Comparison of ENCODE assay signal across 20 cellular contexts in genomic region chr3:43005253-43005652, GRCh38. TPM values are rescaled to one million over a fixed set of nuclear protein-coding genes. Genes with fewer than 3 reads are reported as not detected.
A peak's percentile ranks its signal among the peaks of the same experiment; 100 is the strongest.
DNase-seq lines count a peak whose midpoint lies in the region; ATAC-seq, FAIRE-seq and TF ChIP-seq lines count a peak whose summit lies in the region.
"Had no signal": no experiment of that assay in that cellular context is flagged by ENCODE, and none has a peak within 500 bp of the region (broad histone marks: within the 10 kb centered on the region; RNA-seq: fewer than 3 reads in every experiment).

No MANE protein-coding gene starts in this region.

- no peak overlapping the region for H3K27ac ChIP-seq in RWPE2 (ENCODE audit: poor library complexity, severe bottlenecking)
- no peak overlapping the region for H3K27ac ChIP-seq in substantia nigra (ENCODE audit: low read depth, low read length, poor library complexity, severe bottlenecking)

- H3K9me3 ChIP-seq in RWPE2 (ENCODE audit: severe bottlenecking) = no peaks in the 10 kb centered on the region
- H3K9me3 ChIP-seq: Caco-2 had no signal

- DNase-seq in M059J (ENCODE audit: low read depth) = peak; percentile 23
- no peak for DNase-seq in RWPE2 (ENCODE audit: low spot score)
- DNase-seq in bronchial epithelial cell (ENCODE audit: low read depth) = peak; percentile 5
- DNase-seq in kidney tubule cell (ENCODE audit: low spot score) = peak; percentile 29
- no peak for DNase-seq in EL
- DNase-seq in substantia nigra (lab: John Stamatoyannopoulos, UW) = no peak
- DNase-seq: C1 segment of cervical spinal cord; Caco-2; CD4-positive, alpha-beta memory T cell; DMS153; DND-41; GF-D8; H9 had no signal

- H3K36me3 ChIP-seq in RWPE2 (ENCODE audit: low read depth) (no peaks in the 10 kb centered on the region), bronchial epithelial cell (ENCODE audit: control insufficient read depth, insufficient read depth, low read length) (no peaks in the 10 kb centered on the region)

- FAIRE-seq in bronchial epithelial cell (lab: Jason Lieb, UNC) = no peak
- FAIRE-seq: GM12891, GM18507 had no signal

- H3K4me3 ChIP-seq in RWPE2 (ENCODE audit: severe bottlenecking) = no peak overlapping the region
- no peak overlapping the region for H3K4me3 ChIP-seq in bronchial epithelial cell (ENCODE audit: low read depth, low read length)
- H3K4me3 ChIP-seq: GM23338 had no signal

- peaks cover 15% of the 10 kb centered on the region for H3K4me1 ChIP-seq in RWPE2 (ENCODE audit: insufficient read depth, poor library complexity, severe bottlenecking)
- H3K4me1 ChIP-seq: Caco-2 had no signal

- no peak for TF ChIP-seq CTCF in RWPE2 (IDR thresholded peaks at IDR 0.05; ENCODE audit: poor library complexity, severe bottlenecking)
- no peak for TF ChIP-seq CTCF in bronchial epithelial cell (IDR thresholded peaks at IDR 0.05; ENCODE audit: insufficient read depth, low read length, severe bottlenecking)

- ATAC-seq in RWPE2 (ENCODE audit: low read depth) (peak; percentile 64; the same call in 2 of the 3 replicates), HG02610 (IDR thresholded peaks at IDR 0.05; ENCODE audit: unreplicated experiment) (no peak)
- ATAC-seq: GM23338, HCT116 had no signal

- H3K27me3 ChIP-seq in RWPE2 (ENCODE audit: insufficient read depth, poor library complexity, severe bottlenecking) (no peaks in the 10 kb centered on the region), bronchial epithelial cell (ENCODE audit: control insufficient read depth, insufficient read depth, low read length) (no peaks in the 10 kb centered on the region)

RNA-seq across cellular contexts. Expression of gene GASK1A, which starts 26.1 kb away (rescaled TPM):
- total RNA-seq in M059J (2014; rRNA removed; shearing (Covaris generic)) = 2.6 and 3.4 TPM in 2 replicates
- total RNA-seq in bronchial epithelial cell = 0.77 and 1.1 TPM in 2 replicates
- total RNA-seq: A172; CD4-positive, alpha-beta memory T cell; G401 had no signal

Comparison
In these comparisons a context has a peak if more than half of its experiments do, and no peak if none do; other contexts are left out.
1. DNase-seq: peak in M059J (single experiment), bronchial epithelial cell (single experiment) and kidney tubule cell (single experiment); none in RWPE2 (single experiment), EL (single experiment) and substantia nigra (0 of 49).